Comparison of ENCODE assay signal across 19 cellular contexts in the genomic region with DNA sequence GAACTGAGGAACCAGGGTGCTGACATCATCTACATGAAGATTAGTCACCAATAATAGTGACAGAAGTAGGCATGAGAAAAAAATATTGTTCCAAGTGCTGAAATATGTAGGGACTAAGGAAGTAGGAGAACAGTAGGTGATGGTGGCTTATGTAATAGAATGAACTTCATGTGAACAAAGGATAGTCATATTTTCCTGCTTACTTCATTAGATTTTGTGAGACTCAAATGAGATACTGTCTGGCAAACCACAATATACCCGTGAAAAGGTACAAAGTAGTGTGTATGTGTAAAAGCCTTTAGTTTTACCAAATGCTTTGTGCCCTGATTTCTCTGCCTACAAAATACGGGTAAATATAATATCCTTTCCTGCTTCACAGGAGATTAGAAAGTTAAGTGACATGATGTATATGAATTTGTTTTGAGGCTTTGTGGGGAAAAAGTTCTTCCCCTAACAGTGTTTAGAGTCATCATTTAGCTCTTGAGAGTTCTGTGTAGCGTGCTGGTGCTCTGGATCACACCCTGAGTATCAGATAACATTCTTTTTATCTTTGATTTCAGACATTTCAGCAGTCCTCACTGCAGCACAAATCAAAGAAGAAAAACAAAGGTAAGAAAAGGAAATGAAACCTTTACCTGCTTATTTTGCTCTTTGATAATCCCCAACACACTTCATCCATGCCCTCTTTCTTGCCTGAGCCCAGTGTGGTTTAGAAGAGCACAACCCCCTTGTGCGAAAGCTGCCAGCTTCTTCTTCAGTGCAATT.
DNase-seq lines count a peak whose midpoint lies in the region; ATAC-seq, FAIRE-seq and TF ChIP-seq lines count a peak whose summit lies in the region.
"Had no signal": no experiment of that assay in that cellular context is flagged by ENCODE, and none has a peak within 500 bp of the region (broad histone marks: within the 10 kb centered on the region; RNA-seq: fewer than 3 reads in every experiment).

No MANE protein-coding gene starts in this region.

- peaks cover 11% of the 10 kb centered on the region for H3K4me1 Mint-ChIP-seq in activated T-cell treated with anti-CD3 and anti-CD28 coated beads, Interleukin-2, amount 50 U/mL, for 72 hours (ENCODE audit: low read depth)
- H3K4me1 Mint-ChIP-seq in activated naive CD8-positive, alpha-beta T cell (ENCODE audit: low read depth) = peaks cover 22% of the 10 kb centered on the region
- H3K4me1 Mint-ChIP-seq in nephron progenitor cell = no peaks in the 10 kb centered on the region
- H3K4me1 Mint-ChIP-seq in activated T-helper 1 cell treated with anti-CD3 and anti-CD28 coated beads, Interleukin-12 subunit alpha, Interleukin-12 subunit beta, Interleukin-2, Interleukin-4 antibody, amounts not matched to agents 30 ng/mL and 10 ng/mL and 1 ng/mL, durations not matched to agents 14 hours and 24 hours and 36 hours (ENCODE audit: low read depth) = no peaks in the 10 kb centered on the region
- H3K4me1 Mint-ChIP-seq: CD14-positive monocyte had no signal

- H3K27me3 Mint-ChIP-seq in activated T-cell treated with anti-CD3 and anti-CD28 coated beads, Interleukin-2, amount 50 U/mL, for 72 hours (ENCODE audit: low read depth) = no peaks in the 10 kb centered on the region
- no peaks in the 10 kb centered on the region for H3K27me3 Mint-ChIP-seq in activated naive CD8-positive, alpha-beta T cell
- H3K27me3 Mint-ChIP-seq in nephron progenitor cell (ENCODE audit: low read depth, poor library complexity) = no peaks in the 10 kb centered on the region
- no peaks in the 10 kb centered on the region for H3K27me3 Mint-ChIP-seq in activated T-helper 1 cell treated with anti-CD3 and anti-CD28 coated beads, Interleukin-12 subunit alpha, Interleukin-12 subunit beta, Interleukin-2, Interleukin-4 antibody, amounts not matched to agents 30 ng/mL and 10 ng/mL and 1 ng/mL, durations not matched to agents 14 hours and 24 hours and 36 hours (ENCODE audit: insufficient read depth)

- no peak overlapping the region for H3K4me3 ChIP-seq in thyroid gland (replicated peaks in 1 of 3)

- TF ChIP-seq CTCF in nephron progenitor cell (IDR thresholded peaks at IDR 0.05) = no peak
- no peak for TF ChIP-seq CTCF in thyroid gland (IDR thresholded peaks at IDR 0.05)

- TF ChIP-seq POLR2A in GM12891 (IDR thresholded peaks at IDR 0.05; ENCODE audit: low read depth, low read length) (no peak), thyroid gland (IDR thresholded peaks at IDR 0.05) (no peak)

- no peaks in the 10 kb centered on the region for H3K36me3 Mint-ChIP-seq in activated T-cell treated with anti-CD3 and anti-CD28 coated beads, Interleukin-2, amount 50 U/mL, for 72 hours (ENCODE audit: insufficient read depth in 2 of 2)
- H3K36me3 Mint-ChIP-seq in activated naive CD8-positive, alpha-beta T cell = peaks cover 12% of the 10 kb centered on the region
- peaks cover 26% of the 10 kb centered on the region for H3K36me3 Mint-ChIP-seq in nephron progenitor cell (ENCODE audit: low read depth)
- H3K36me3 Mint-ChIP-seq in activated T-helper 1 cell treated with anti-CD3 and anti-CD28 coated beads, Interleukin-12 subunit alpha, Interleukin-12 subunit beta, Interleukin-2, Interleukin-4 antibody, amounts not matched to agents 30 ng/mL and 10 ng/mL and 1 ng/mL, durations not matched to agents 14 hours and 24 hours and 36 hours (ENCODE audit: low read depth) = no peaks in the 10 kb centered on the region
- H3K36me3 Mint-ChIP-seq: CD14-positive monocyte had no signal

- no peak for DNase-seq in activated T-cell treated with anti-CD3 and anti-CD28 coated beads, Interleukin-2, amount 50 U/mL, for 72 hours
- no peak for DNase-seq in activated T-cell treated with anti-CD3 and anti-CD28 coated beads, Interleukin-2, amount 50 U/mL, for 48 hours
- DNase-seq in GM12891 (ENCODE audit: insufficient read length, low spot score) (no peak), nephron progenitor cell (no peak), thyroid gland (no peak)
- DNase-seq in activated T-helper 1 cell treated with anti-CD3 and anti-CD28 coated beads, Interleukin-12 subunit alpha, Interleukin-12 subunit beta, Interleukin-2, Interleukin-4 antibody, amounts not matched to agents 30 ng/mL and 10 ng/mL and 1 ng/mL, durations not matched to agents 14 hours and 24 hours and 36 hours (ENCODE audit: low spot score) = no peak
- DNase-seq: ACHN, AML-193, Calu3, H7, KBM-7, NCI-H1436, NCI-H2029, NCI-H510A, NCI-H82 had no signal

- H3K4me3 Mint-ChIP-seq in activated T-cell treated with anti-CD3 and anti-CD28 coated beads, Interleukin-2, amount 50 U/mL, for 72 hours = peak overlapping the region in 1 of 2 donors; percentile 27
- H3K4me3 Mint-ChIP-seq in activated naive CD8-positive, alpha-beta T cell = peak overlapping the region; percentile 47
- no peak overlapping the region for H3K4me3 Mint-ChIP-seq in nephron progenitor cell
- no peak overlapping the region for H3K4me3 Mint-ChIP-seq in activated T-helper 1 cell treated with anti-CD3 and anti-CD28 coated beads, Interleukin-12 subunit alpha, Interleukin-12 subunit beta, Interleukin-2, Interleukin-4 antibody, amounts not matched to agents 30 ng/mL and 10 ng/mL and 1 ng/mL, durations not matched to agents 14 hours and 24 hours and 36 hours
- H3K4me3 Mint-ChIP-seq: CD14-positive monocyte had no signal

- H3K9me3 Mint-ChIP-seq in activated T-cell treated with anti-CD3 and anti-CD28 coated beads, Interleukin-2, amount 50 U/mL, for 72 hours = peaks cover 0 to 3% of the 10 kb centered on the region in 2 donors
- H3K9me3 Mint-ChIP-seq in activated naive CD8-positive, alpha-beta T cell (ENCODE audit: low read depth) = no peaks in the 10 kb centered on the region
- peaks cover 19% of the 10 kb centered on the region for H3K9me3 Mint-ChIP-seq in nephron progenitor cell
- H3K9me3 Mint-ChIP-seq in activated T-helper 1 cell treated with anti-CD3 and anti-CD28 coated beads, Interleukin-12 subunit alpha, Interleukin-12 subunit beta, Interleukin-2, Interleukin-4 antibody, amounts not matched to agents 30 ng/mL and 10 ng/mL and 1 ng/mL, durations not matched to agents 14 hours and 24 hours and 36 hours = peaks cover 7% of the 10 kb centered on the region

- H3K9me3 ChIP-seq in thyroid gland = no peaks in the 10 kb centered on the region

- 77 to 85% methylated on average over 4 of the region's 4 CpGs for WGBS in thyroid gland, 2 donors

- peak overlapping the region; percentile 47 for H3K27ac Mint-ChIP-seq in activated T-cell treated with anti-CD3 and anti-CD28 coated beads, Interleukin-2, amount 50 U/mL, for 72 hours
- peak overlapping the region; percentile 64 for H3K27ac Mint-ChIP-seq in activated naive CD8-positive, alpha-beta T cell
- peak overlapping the region; percentile 57 for H3K27ac Mint-ChIP-seq in nephron progenitor cell
- H3K27ac Mint-ChIP-seq in activated T-helper 1 cell treated with anti-CD3 and anti-CD28 coated beads, Interleukin-12 subunit alpha, Interleukin-12 subunit beta, Interleukin-2, Interleukin-4 antibody, amounts not matched to agents 30 ng/mL and 10 ng/mL and 1 ng/mL, durations not matched to agents 14 hours and 24 hours and 36 hours = no peak overlapping the region
- H3K27ac Mint-ChIP-seq: CD14-positive monocyte had no signal

- no peaks in the 10 kb centered on the region for H3K36me3 ChIP-seq in thyroid gland

- ATAC-seq in activated T-cell treated with anti-CD3 and anti-CD28 coated beads, Interleukin-2, amount 50 U/mL, for 72 hours (replicated peaks in 1 of 2) = peak; percentile 47
- ATAC-seq: Panc1, Right ventricle myocardium inferior had no signal

- H3K4me1 ChIP-seq in thyroid gland = no peaks in the 10 kb centered on the region

- peak; percentile 65 for FAIRE-seq in GM12891 (lab: Jason Lieb, UNC)

- intact Hi-C loops in activated T-helper 1 cell treated with anti-CD3 and anti-CD28 coated beads, Interleukin-12 subunit alpha, Interleukin-12 subunit beta, Interleukin-2, Interleukin-4 antibody, amounts not matched to agents 30 ng/mL and 10 ng/mL and 1 ng/mL, durations not matched to agents 14 hours and 24 hours and 36 hours (cut with micrococcal nuclease) = no loop called here
- intact Hi-C loops in thyroid gland (cut with DNase I) = no loop called here

- no peaks in the 10 kb centered on the region for H3K27me3 ChIP-seq in thyroid gland

- no peak overlapping the region for H3K27ac ChIP-seq in thyroid gland

TF ChIP-seq in GM12891, 5 proteins besides CTCF, POLR2A, EP300 and RAD21:
- TF ChIP-seq SPI1 (IDR thresholded peaks at IDR 0.05; ENCODE audit: low read depth, low read length) (no peak), TAF1 (IDR thresholded peaks at IDR 0.05; ENCODE audit: low read depth, low read length) (no peak), POU2F2 (IDR thresholded peaks at IDR 0.05; ENCODE audit: low read depth, low read length) (no peak), POLR2AphosphoS5 (IDR thresholded peaks at IDR 0.05; ENCODE audit: low read depth, low read length) (no peak), PAX5 (IDR thresholded peaks at IDR 0.05; ENCODE audit: insufficient read depth, low read length, severe bottlenecking) (no peak)
TF ChIP-seq in GM12891: peak in this region for 0.
